In the genomic region with DNA sequence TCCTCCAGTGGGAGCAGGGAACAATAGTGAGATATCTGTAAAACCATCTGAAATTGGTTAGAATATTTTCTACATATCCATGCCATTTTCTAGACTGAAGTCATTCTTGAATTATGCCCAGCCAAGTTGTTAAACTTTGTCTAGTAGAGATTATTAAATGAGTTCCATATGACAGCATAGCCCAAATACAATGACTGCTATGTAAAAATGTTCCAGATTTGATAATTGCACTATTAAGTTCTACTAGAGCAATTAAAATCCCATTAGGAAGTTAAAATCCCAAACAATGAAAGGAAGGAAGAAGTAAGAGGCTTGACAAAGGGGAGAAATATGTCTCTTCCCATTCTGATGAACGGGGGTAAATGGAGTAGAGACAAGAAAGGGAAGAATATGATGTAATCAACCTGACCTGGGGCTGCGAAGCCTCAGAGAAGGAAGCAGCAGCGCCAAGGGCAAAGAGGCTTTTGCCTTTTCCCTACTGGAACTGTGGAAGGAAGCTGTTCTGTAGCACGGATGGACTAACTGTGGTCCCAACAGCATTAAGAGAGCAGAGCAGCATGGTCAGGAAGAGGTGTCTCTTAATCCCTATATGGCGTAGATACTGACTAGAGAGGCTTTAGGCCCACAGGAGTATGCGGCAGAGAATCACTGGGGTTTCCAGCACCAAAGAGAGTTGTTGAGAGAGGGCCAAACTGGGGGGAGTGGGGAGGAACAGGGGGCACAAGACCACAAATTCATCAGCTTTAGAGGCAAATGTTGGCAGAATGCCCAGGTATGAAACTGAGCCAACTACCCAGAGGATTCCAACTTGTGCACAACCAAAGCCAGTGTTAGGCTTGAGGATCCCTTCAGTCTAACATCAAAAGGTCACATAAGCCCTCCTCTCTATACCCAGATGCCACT, we compare ENCODE assay signal across 11 cellular contexts. TPM values are rescaled to one million over a fixed set of nuclear protein-coding genes. Genes with fewer than 3 reads are reported as not detected.
DNase-seq lines count a peak whose midpoint lies in the region; ATAC-seq lines count a peak whose summit lies in the region.
"Had no signal": no experiment of that assay in that cellular context is flagged by ENCODE, and none has a peak within 500 bp of the region (broad histone marks: within the 10 kb centered on the region; RNA-seq: fewer than 3 reads in every experiment).

No MANE protein-coding gene starts in this region.

- H3K27me3 Mint-ChIP-seq in natural killer cell treated with Interleukin-12 subunit alpha and Interleukin-12 subunit beta and Interleukin-15 and Interleukin-18, amount 100 ng/mL, for 72 hours, result no peaks in the 10 kb centered on the region

- no peak for ATAC-seq in natural killer cell treated with Interleukin-12 subunit alpha and Interleukin-12 subunit beta and Interleukin-15 and Interleukin-18, amount 100 ng/mL, for 72 hours
- no peak for ATAC-seq in HG02642 (IDR thresholded peaks at IDR 0.05; ENCODE audit: poor library complexity, unreplicated experiment)
- no peak for ATAC-seq in HG03460 (IDR thresholded peaks at IDR 0.05; ENCODE audit: unreplicated experiment)
- ATAC-seq: activated naive CD4-positive, alpha-beta T cell treated with anti-CD3 and anti-CD28 coated beads, Interleukin-2, amount 50 U/mL, for 72 hours had no signal

- H3K4me3 Mint-ChIP-seq in natural killer cell treated with Interleukin-12 subunit alpha and Interleukin-12 subunit beta and Interleukin-15 and Interleukin-18, amount 100 ng/mL, for 72 hours, result no peak overlapping the region

- DNase-seq in GM04503 (ENCODE audit: low read depth) (peak; percentile 89), NCI-H82 (lab: John Stamatoyannopoulos, UW) (peak; percentile 81), fibroblast of peridontal ligament (ENCODE audit: extremely low read depth) (peak; percentile 91), renal cortical epithelial cell (ENCODE audit: low read depth) (peak; percentile 40), NK-92 (lab: John Stamatoyannopoulos, UW; ENCODE audit: unreplicated experiment) (no peak)
- no peak for DNase-seq in natural killer cell treated with Interleukin-12 subunit alpha and Interleukin-12 subunit beta and Interleukin-15 and Interleukin-18, amount 100 ng/mL, for 72 hours (ENCODE audit: low spot score)
- DNase-seq: NCI-H510A; stimulated activated CD4-positive, alpha-beta T cell treated with anti-CD3 and anti-CD28 coated beads, Interleukin-12 subunit alpha, Interleukin-12 subunit beta, amount 100 ng/mL, for 4 hours had no signal

- H3K9me3 Mint-ChIP-seq in natural killer cell treated with Interleukin-12 subunit alpha and Interleukin-12 subunit beta and Interleukin-15 and Interleukin-18, amount 100 ng/mL, for 72 hours, result no peaks in the 10 kb centered on the region
- H3K9me3 Mint-ChIP-seq: activated naive CD4-positive, alpha-beta T cell treated with anti-CD3 and anti-CD28 coated beads, Interleukin-2, amount 50 U/mL, for 72 hours had no signal

- H3K36me3 Mint-ChIP-seq in natural killer cell treated with Interleukin-12 subunit alpha and Interleukin-12 subunit beta and Interleukin-15 and Interleukin-18, amount 100 ng/mL, for 72 hours, result peaks cover 18% of the 10 kb centered on the region

- H3K27ac Mint-ChIP-seq in natural killer cell treated with Interleukin-12 subunit alpha and Interleukin-12 subunit beta and Interleukin-15 and Interleukin-18, amount 100 ng/mL, for 72 hours, result no peak overlapping the region
- H3K27ac Mint-ChIP-seq: activated naive CD4-positive, alpha-beta T cell treated with anti-CD3 and anti-CD28 coated beads, Interleukin-2, amount 50 U/mL, for 72 hours had no signal

- H3K4me1 Mint-ChIP-seq in natural killer cell treated with Interleukin-12 subunit alpha and Interleukin-12 subunit beta and Interleukin-15 and Interleukin-18, amount 100 ng/mL, for 72 hours (ENCODE audit: low read depth in 2 of 2), result no peaks in the 10 kb centered on the region

RNA-seq across cellular contexts. Expression of gene RRP8, which starts 26.7 kb away (rescaled TPM):
- 6.4 and 22.6 TPM in 2 replicates for total RNA-seq in renal cortical epithelial cell
- total RNA-seq in natural killer cell treated with Interleukin-12 subunit alpha and Interleukin-12 subunit beta and Interleukin-15 and Interleukin-18, amount 100 ng/mL, for 72 hours, result 10 to 100 TPM; 33.8 to 42.0 TPM

RNA-seq across cellular contexts. Expression of gene ILK, which starts 26.9 kb away (rescaled TPM):
- 133 and 183 TPM in 2 replicates for total RNA-seq in renal cortical epithelial cell
- total RNA-seq in natural killer cell treated with Interleukin-12 subunit alpha and Interleukin-12 subunit beta and Interleukin-15 and Interleukin-18, amount 100 ng/mL, for 72 hours, result 100 to 1,000 TPM in 1 of 2 donors, 10 to 100 TPM in 1; 91.8 to 142 TPM

RNA-seq across cellular contexts. Expression of gene TAF10, which starts 35.3 kb away (rescaled TPM):
- total RNA-seq in renal cortical epithelial cell, result 36.1 and 36.9 TPM in 2 replicates
- 100 to 1,000 TPM; 118 to 152 TPM for total RNA-seq in natural killer cell treated with Interleukin-12 subunit alpha and Interleukin-12 subunit beta and Interleukin-15 and Interleukin-18, amount 100 ng/mL, for 72 hours

RNA-seq across cellular contexts. Expression of gene TPP1, which starts 42.5 kb away (rescaled TPM):
- 16.1 and 107 TPM in 2 replicates for total RNA-seq in renal cortical epithelial cell
- 10 to 100 TPM; 48.6 to 92.4 TPM for total RNA-seq in natural killer cell treated with Interleukin-12 subunit alpha and Interleukin-12 subunit beta and Interleukin-15 and Interleukin-18, amount 100 ng/mL, for 72 hours

Comparison
In these comparisons a context has a peak if more than half of its experiments do, and no peak if none do; other contexts are left out.
1. DNase-seq: peak in GM04503 (single experiment), NCI-H82 (single experiment), fibroblast of peridontal ligament (single experiment) and renal cortical epithelial cell (single experiment); none in natural killer cell treated with Interleukin-12 subunit alpha and Interleukin-12 subunit beta and Interleukin-15 and Interleukin-18, amount 100 ng/mL, for 72 hours (single experiment) and NK-92 (single experiment).